8 cellular contexts compared by ENCODE assay signal in genomic region chr9:37903831-37904646, GRCh38. TPM values are rescaled to one million over a fixed set of nuclear protein-coding genes. Genes with fewer than 3 reads are reported as not detected.
A peak's percentile ranks its signal among the peaks of the same experiment; 100 is the strongest.
DNase-seq lines count a peak whose midpoint lies in the region; ATAC-seq and TF ChIP-seq lines count a peak whose summit lies in the region.

SLC25A51 (minus strand) TSS chr9:37904127; CDS start chr9:37888550, 15,577 bp downstream.

- no peaks in the 10 kb centered on the region for H3K27me3 ChIP-seq in SU-DHL-6 (ENCODE audit: low read length)
- no peaks in the 10 kb centered on the region for H3K27me3 ChIP-seq in cardiac muscle cell

- H3K9me2 ChIP-seq in SU-DHL-6 (replicated peaks; ENCODE audit: insufficient read depth, low read length), result no peaks in the 10 kb centered on the region

- peak within 1 kb of the TSS; percentile 93 for H3K27ac Mint-ChIP-seq in type B pancreatic cell

- peak within 1 kb of the TSS; percentile 79 for H3K9ac ChIP-seq in SU-DHL-6 (ENCODE audit: low read length)

- H2AFZ ChIP-seq in SU-DHL-6 (ENCODE audit: low read depth, low read length, severe bottlenecking), result peak within 1 kb of the TSS; percentile 82

- H3K9me3 ChIP-seq in SU-DHL-6 (ENCODE audit: insufficient read depth, low read length), result no peaks in the 10 kb centered on the region
- H3K9me3 ChIP-seq in cardiac muscle cell (ENCODE audit: low read depth), result no peaks in the 10 kb centered on the region

- H3F3A ChIP-seq in SU-DHL-6 (ENCODE audit: insufficient read depth), result no peaks in the 10 kb centered on the region

- no peaks in the 10 kb centered on the region for H4K20me1 ChIP-seq in SU-DHL-6 (ENCODE audit: low read depth, low read length)

- peaks cover 16% of the 10 kb centered on the region for H3K4me1 Mint-ChIP-seq in type B pancreatic cell (ENCODE audit: unreplicated experiment)

- TF ChIP-seq CTCF in GM12873 (IDR thresholded peaks at IDR 0.05; ENCODE audit: insufficient read depth, low read depth, low read length, missing control alignments) (peak; percentile 98), SU-DHL-6 (IDR thresholded peaks at IDR 0.05; ENCODE audit: insufficient read depth, low read length, poor library complexity, severe bottlenecking) (peak; percentile 94), cardiac muscle cell (IDR thresholded peaks at IDR 0.05; ENCODE audit: low read depth, low read length) (peak; percentile 90), type B pancreatic cell (conservative IDR thresholded peaks at IDR 0.05) (peak; percentile 95)

- peak within 1 kb of the TSS; percentile 85 for H3K4me2 ChIP-seq in SU-DHL-6 (ENCODE audit: low read depth, low read length, poor library complexity, severe bottlenecking)

- peaks cover under 1% of the 10 kb centered on the region for H3K36me3 Mint-ChIP-seq in type B pancreatic cell

- H3K4me3 Mint-ChIP-seq in type B pancreatic cell, result peak within 1 kb of the TSS; percentile 91

- H3K9me3 Mint-ChIP-seq in type B pancreatic cell, result no peaks in the 10 kb centered on the region

- peaks cover 21% of the 10 kb centered on the region for H3K79me2 ChIP-seq in SU-DHL-6 (ENCODE audit: insufficient read depth, low read length)

- no peaks in the 10 kb centered on the region for H3K27me3 Mint-ChIP-seq in type B pancreatic cell

- peaks cover 16% of the 10 kb centered on the region for H3K4me1 ChIP-seq in cardiac muscle cell (ENCODE audit: low read depth)

- H3K4me3 ChIP-seq in SU-DHL-6 (ENCODE audit: insufficient read depth, low read length, poor library complexity, severe bottlenecking), result peak within 1 kb of the TSS; percentile 86
- peak within 1 kb of the TSS; percentile 75 for H3K4me3 ChIP-seq in cardiac muscle cell

- DNase-seq in NCI-H128 (lab: John Stamatoyannopoulos, UW; ENCODE audit: unreplicated experiment) (peak; percentile 90), cardiac muscle cell (ENCODE audit: low read depth in 1 of 2, low spot score in 1 of 2) (peak; percentile 92 to 95), pons (ENCODE audit: low spot score) (peak; percentile 87), type B pancreatic cell (ENCODE audit: extremely low spot score, unreplicated experiment) (peak; percentile 95)
- peak; percentile 90 for DNase-seq in activated naive CD8-positive, alpha-beta T cell treated with anti-CD3 and anti-CD28 coated beads, Interleukin-2, amount 50 U/mL, for 16 hours (ENCODE audit: low read depth, low spot score)

- peak within 1 kb of the TSS; percentile 63 for H3K27ac ChIP-seq in SU-DHL-6 (ENCODE audit: low read depth, low read length)
- H3K27ac ChIP-seq in cardiac muscle cell, result peak within 1 kb of the TSS; percentile 78

- peak; percentile 92 for ATAC-seq in HG02759 (IDR thresholded peaks at IDR 0.05; ENCODE audit: unreplicated experiment)

- H3K36me3 ChIP-seq in SU-DHL-6 (ENCODE audit: low read length) (no peaks in the 10 kb centered on the region; the same call in 1 of the 2 replicates), cardiac muscle cell (peaks cover 4% of the 10 kb centered on the region)

RNA-seq across cellular contexts. Expression of gene SLC25A51, which starts in this region (rescaled TPM):
- total RNA-seq in cardiac muscle cell (17.0 and 21.1 TPM in 2 replicates), type B pancreatic cell (ENCODE audit: low replicate concordance) (26.9 and 32.5 TPM in 2 replicates)
- polyA plus RNA-seq in cardiac muscle cell, result 13.0 and 14.1 TPM in 2 replicates

Comparison
In these comparisons a context has a peak if more than half of its experiments do, and no peak if none do; other contexts are left out.
1. Peak in every context shown above with its lines: DNase-seq, ATAC-seq, H3K4me3 ChIP-seq and H3K27ac ChIP-seq.